ENCODE assay signal across 26 cellular contexts in the genomic region with DNA sequence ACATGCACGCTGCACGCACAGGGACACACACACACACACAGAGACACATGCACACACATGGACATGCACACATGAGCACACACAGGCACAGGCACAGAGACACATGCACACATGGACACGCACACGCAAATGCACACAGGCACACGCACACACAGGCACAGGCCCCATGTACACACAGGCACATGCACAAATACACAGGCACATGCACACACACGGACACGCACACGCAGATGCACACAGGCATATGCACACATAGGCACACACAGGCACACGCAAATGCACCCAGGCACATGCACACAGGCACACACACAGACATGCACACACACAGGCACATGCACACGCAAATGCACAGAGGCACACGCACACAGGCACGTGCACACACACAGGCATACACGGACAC. TPM values are rescaled to one million over a fixed set of nuclear protein-coding genes. Genes with fewer than 3 reads are reported as not detected.
"Had no signal": no experiment of that assay in that cellular context is flagged by ENCODE, and none has a peak within 500 bp of the region (broad histone marks: within the 10 kb centered on the region; RNA-seq: fewer than 3 reads in every experiment).

No MANE protein-coding gene starts in this region.

- DNase-seq: activated CD4-positive, alpha-beta memory T cell treated with anti-CD3 and anti-CD28 coated beads for 36 hours; activated CD4-positive, alpha-beta T cell treated with anti-CD3 and anti-CD28 coated beads for 4 hours; activated gamma-delta T cell treated with Interleukin-2 at 50 U/mL for 16 hours; activated T-cell treated with anti-CD3 and anti-CD28 coated beads for 4 hours; amniotic stem cell; dermis blood vessel endothelial cell; effector memory CD4-positive, alpha-beta T cell; esophagus squamous epithelium; midbrain; ovary; stimulated activated CD4-positive, alpha-beta T cell treated with anti-CD3 and anti-CD28 coated beads, Interleukin-15, amount 100 ng/mL, for 24 hours; stimulated activated CD4-positive, alpha-beta T cell treated with anti-CD3 and anti-CD28 coated beads, Interleukin-2, amount 100 ng/mL, for 48 hours; stimulated activated naive CD8-positive, alpha-beta T cell treated with anti-CD3 and anti-CD28 coated beads, Interleukin-15, amount 100 ng/mL, for 72 hours; T-helper 2 cell had no signal

- H3K27me3 ChIP-seq: cardiac muscle cell, esophagus squamous epithelium, ovary, right lobe of liver, suprapubic skin, transverse colon had no signal

- H3K27ac ChIP-seq: cardiac muscle cell, esophagus squamous epithelium, ovary, psoas muscle, right lobe of liver, suprapubic skin, transverse colon, WERI-Rb-1 had no signal

- H3K36me3 ChIP-seq: cardiac muscle cell, ovary, transverse colon had no signal

- FAIRE-seq: islet of Langerhans, small intestine had no signal

- H3K9me3 ChIP-seq: esophagus squamous epithelium, ovary, psoas muscle, right lobe of liver, suprapubic skin, transverse colon had no signal

- H3K4me3 ChIP-seq: cardiac muscle cell, esophagus squamous epithelium, lung, ovary, psoas muscle, right lobe of liver, suprapubic skin, transverse colon had no signal

RNA-seq across cellular contexts. Expression of a gene that starts 30.3 kb away (rescaled TPM):
- total RNA-seq: activated CD4-positive, alpha-beta memory T cell treated with anti-CD3 and anti-CD28 coated beads for 36 hours; activated naive CD4-positive, alpha-beta T cell treated with anti-CD3 and anti-CD28 coated beads, Interleukin-2, amount 50 U/mL, for 72 hours; activated T-helper 1 cell treated with anti-CD3 and anti-CD28 coated beads, Interleukin-12 subunit alpha, Interleukin-12 subunit beta, Interleukin-2, Interleukin-4 antibody, amounts not matched to agents 30 ng/mL and 10 ng/mL and 1 ng/mL, durations not matched to agents 14 hours and 24 hours and 36 hours had no signal
- polyA plus RNA-seq: neural cell had no signal

RNA-seq across cellular contexts. Expression of a gene that starts 40.1 kb away (rescaled TPM):
- polyA plus RNA-seq: neural cell had no signal
